ENCODE assay signal across 11 cellular contexts in the genomic region with DNA sequence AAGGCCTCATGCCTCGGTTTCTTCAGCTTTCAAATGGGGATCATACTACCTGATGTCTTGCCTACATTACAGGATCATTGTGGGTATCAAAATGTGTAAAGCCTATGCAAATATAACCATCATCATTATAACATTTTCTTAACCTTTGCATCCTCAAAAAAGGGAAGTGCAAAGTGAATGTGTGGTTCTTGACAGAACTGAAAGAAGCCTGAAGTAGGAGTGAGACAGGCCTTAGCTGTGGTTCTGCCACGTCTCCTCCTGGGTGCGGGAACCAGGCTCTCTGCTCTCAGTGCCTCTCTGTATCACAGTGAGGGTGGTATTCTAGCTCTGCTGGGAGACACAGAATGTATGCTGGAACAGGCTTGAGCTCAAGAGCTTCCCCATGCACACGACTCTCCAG.
DNase-seq lines count a peak whose midpoint lies in the region; ATAC-seq, FAIRE-seq and TF ChIP-seq lines count a peak whose summit lies in the region.
"Had no signal": no experiment of that assay in that cellular context is flagged by ENCODE, and none has a peak within 500 bp of the region (broad histone marks: within the 10 kb centered on the region; RNA-seq: fewer than 3 reads in every experiment).

No MANE protein-coding gene starts in this region.

- FAIRE-seq in GM19239 (lab: Jason Lieb, UNC), result peak; percentile 72

- peaks cover 5% of the 10 kb centered on the region for H3K9me3 ChIP-seq in WERI-Rb-1 (ENCODE audit: severe bottlenecking)
- H3K9me3 ChIP-seq: SJSA1 had no signal

- POLR2A ChIA-PET in GM10248 (lab: Yijun Ruan, JAX), result interaction anchor here (0.9 kb wide), 1 partner anchor 32 kb away, joined by 3 read pairs; no protein-coding TSS in a partner anchor
- POLR2A ChIA-PET in HEK293T (lab: Yijun Ruan, JAX), result no interaction called here

- no peaks in the 10 kb centered on the region for H3K27me3 ChIP-seq in WERI-Rb-1 (ENCODE audit: insufficient read depth, low read depth, severe bottlenecking)
- H3K27me3 ChIP-seq: heart right ventricle, SJSA1 had no signal

- H3K27ac ChIP-seq in WERI-Rb-1, result no peak overlapping the region
- H3K27ac ChIP-seq: heart right ventricle, SJSA1 had no signal

- no peaks in the 10 kb centered on the region for H3K36me3 ChIP-seq in WERI-Rb-1
- H3K36me3 ChIP-seq: heart right ventricle, SJSA1 had no signal

- CTCF ChIA-PET in GM10248 (lab: Yijun Ruan, JAX) (interaction anchor here (0.9 to 1.6 kb wide), 4 partner anchors 9 to 120 kb away, joined by 3 read pairs; no protein-coding TSS in a partner anchor), HEK293T (lab: Yijun Ruan, JAX) (no interaction called here)

- DNase-seq in GM10248 (ENCODE audit: extremely low spot score), result peak; percentile 65
- DNase-seq in GM19239 (ENCODE audit: insufficient read length, low spot score), result peak; percentile 48
- peak; percentile 53 to 66 for DNase-seq in activated CD4-positive, alpha-beta T cell treated with anti-CD3 and anti-CD28 coated beads, Interleukin-2, amount 50 U/mL, for 48 hours
- no peak for DNase-seq in activated CD4-positive, CD25-positive, alpha-beta regulatory T cell treated with anti-CD3 and anti-CD28 coated beads, Interleukin-2, amount 50 U/mL, for 72 hours
- no peak for DNase-seq in WERI-Rb-1
- no peak for DNase-seq in SIG-M5 treated with dmso at 0.1 percent for 504 hours (lab: John Stamatoyannopoulos, UW; ENCODE audit: unreplicated experiment)
- DNase-seq in HEK293T (ENCODE audit: extremely low spot score), result no peak
- DNase-seq: heart right ventricle, KG1 had no signal

- TF ChIP-seq CTCF in GM10248 (IDR thresholded peaks at IDR 0.05; ENCODE audit: control extremely low read depth, extremely low read depth, low read depth, missing control alignments) (no peak), WERI-Rb-1 (IDR thresholded peaks at IDR 0.05; ENCODE audit: low read depth, low read length) (no peak)

- no peak overlapping the region for H3K4me3 ChIP-seq in WERI-Rb-1 (ENCODE audit: low read depth, low read length)
- H3K4me3 ChIP-seq: heart right ventricle, SJSA1 had no signal

- peak; percentile 81 for ATAC-seq in HG02970 (IDR thresholded peaks at IDR 0.05; ENCODE audit: low FRiP score, unreplicated experiment)
- ATAC-seq: heart right ventricle had no signal

TF ChIP-seq in HEK293T, 16 proteins besides CTCF, POLR2A, EP300 and RAD21:
- TF ChIP-seq SUZ12 (IDR thresholded peaks at IDR 0.05) (no peak), CTBP1 (IDR thresholded peaks at IDR 0.05; ENCODE audit: borderline replicate concordance) (no peak), PKNOX1 (IDR thresholded peaks at IDR 0.05) (no peak), FOXK2 (IDR thresholded peaks at IDR 0.05) (no peak), FOXM1 (IDR thresholded peaks at IDR 0.05; ENCODE audit: borderline replicate concordance) (no peak), SP1 (IDR thresholded peaks at IDR 0.05) (no peak), HDGF (IDR thresholded peaks at IDR 0.05; ENCODE audit: borderline replicate concordance) (no peak), TARDBP (IDR thresholded peaks at IDR 0.05) (no peak), LEF1 (IDR thresholded peaks at IDR 0.05; ENCODE audit: borderline replicate concordance) (no peak), L3MBTL2 (conservative IDR thresholded peaks at IDR 0.05) (no peak), BHLHE40 (IDR thresholded peaks at IDR 0.05; ENCODE audit: borderline replicate concordance) (no peak), NFRKB (IDR thresholded peaks at IDR 0.05) (no peak), ZNF384 (IDR thresholded peaks at IDR 0.05) (no peak), ELF4 (IDR thresholded peaks at IDR 0.05) (no peak), ARNT (IDR thresholded peaks at IDR 0.05) (no peak), FOXA1 (IDR thresholded peaks at IDR 0.05) (no peak)
TF ChIP-seq in HEK293T: peak in this region for 0.

Comparison
In these comparisons a context has a peak if more than half of its experiments do, and no peak if none do; other contexts are left out.
1. DNase-seq: peak in GM10248 (single experiment), GM19239 (single experiment) and activated CD4-positive, alpha-beta T cell treated with anti-CD3 and anti-CD28 coated beads, Interleukin-2, amount 50 U/mL, for 48 hours (2 of 2); none in activated CD4-positive, CD25-positive, alpha-beta regulatory T cell treated with anti-CD3 and anti-CD28 coated beads, Interleukin-2, amount 50 U/mL, for 72 hours (single experiment), WERI-Rb-1 (single experiment), SIG-M5 treated with dmso at 0.1 percent for 504 hours (single experiment) and HEK293T (single experiment).